Comparison of ENCODE assay signal across 9 cellular contexts in genomic region chr18:13801260-13801601, GRCh38. TPM values are rescaled to one million over a fixed set of nuclear protein-coding genes. Genes with fewer than 3 reads are reported as not detected.
DNase-seq lines count a peak whose midpoint lies in the region; ATAC-seq and TF ChIP-seq lines count a peak whose summit lies in the region.
"Had no signal": no experiment of that assay in that cellular context is flagged by ENCODE, and none has a peak within 500 bp of the region (broad histone marks: within the 10 kb centered on the region; RNA-seq: fewer than 3 reads in every experiment).

No MANE protein-coding gene starts in this region.

- peak overlapping the region; percentile 12; the same call in 1 of the 2 replicates for H3K4me3 ChIP-seq in WERI-Rb-1 (ENCODE audit: low read depth, low read length)
- peak overlapping the region in 10 of 12 donors; percentile 6 to 49 (median 33) for H3K4me3 ChIP-seq in heart left ventricle
- peak overlapping the region; percentile 40 for H3K4me3 ChIP-seq in retinal pigment epithelial cell (ENCODE audit: low read length)

- no peak for ATAC-seq in heart left ventricle

- DNase-seq in WERI-Rb-1 (no peak), heart left ventricle (no peak), retinal pigment epithelial cell (ENCODE audit: low read depth) (no peak), AG20443 (ENCODE audit: low spot score) (no peak), NCI-H187 (lab: John Stamatoyannopoulos, UW) (no peak)
- no peak for DNase-seq in stimulated activated CD4-positive, alpha-beta T cell treated with anti-CD3 and anti-CD28 coated beads, Interleukin-2, amount 100 ng/mL, for 24 hours
- no peak for DNase-seq in stimulated activated naive CD4-positive, alpha-beta T cell (lab: John Stamatoyannopoulos, UW)

- peaks cover 91% of the 10 kb centered on the region for H3K27me3 ChIP-seq in WERI-Rb-1 (ENCODE audit: insufficient read depth, low read depth, severe bottlenecking)
- peaks cover 0 to 30% (median 0%) of the 10 kb centered on the region in 9 donors for H3K27me3 ChIP-seq in heart left ventricle

- TF ChIP-seq POLR2A in heart left ventricle (IDR thresholded peaks at IDR 0.05) = no peak

- H3K36me3 ChIP-seq in ES-I3 (ENCODE audit: insufficient read depth, low read length) (no peaks in the 10 kb centered on the region), WERI-Rb-1 (no peaks in the 10 kb centered on the region), heart left ventricle (no peaks in the 10 kb centered on the region)

- H3K27ac ChIP-seq in WERI-Rb-1 (no peak overlapping the region), heart left ventricle (no peak overlapping the region)

- H3K4me1 ChIP-seq in ES-I3 (ENCODE audit: insufficient read depth, low read length) (no peaks in the 10 kb centered on the region), heart left ventricle (peaks cover 0 to 15% (median 4%) of the 10 kb centered on the region in 12 donors)

- TF ChIP-seq CTCF in WERI-Rb-1 (IDR thresholded peaks at IDR 0.05; ENCODE audit: low read depth, low read length) (no peak), heart left ventricle (IDR thresholded peaks at IDR 0.05) (peak in 3 of 12 donors; percentile 5 to 22 (median 11)), retinal pigment epithelial cell (conservative IDR thresholded peaks at IDR 0.05; ENCODE audit: low read depth, low read length) (no peak)

- 15 to 18% (median 17%) methylated on average over 15 of the region's 15 CpGs for WGBS in heart left ventricle, 4 donors

- H3K9ac ChIP-seq in ES-I3 (ENCODE audit: low read depth, low read length) = peak overlapping the region; percentile 34; the same call in 1 of the 2 replicates

- intact Hi-C loops in heart left ventricle (cut with DNase I) = loop anchor here in 5 of 10 donors (5.0 to 10.0 kb wide), 6 partner anchors 56 to 686 kb away; partner anchors contain the start of gene LDLRAD4 (in 1 of the 5)

- H3K9me3 ChIP-seq in ES-I3 (ENCODE audit: control insufficient read depth, insufficient read depth, low read length) (no peaks in the 10 kb centered on the region), WERI-Rb-1 (ENCODE audit: severe bottlenecking) (no peaks in the 10 kb centered on the region), heart left ventricle (no peaks in the 10 kb centered on the region)

RNA-seq across cellular contexts. Expression of gene MC5R, which starts 22.7 kb away (rescaled TPM):
- total RNA-seq in heart left ventricle = not detected
- not detected for polyA plus RNA-seq in heart left ventricle
- total RNA-seq: subcutaneous adipose tissue had no signal
